Comparison of ENCODE assay signal across 18 cellular contexts in genomic region chr9:81607593-81608288, GRCh38.
DNase-seq lines count a peak whose midpoint lies in the region; ATAC-seq, FAIRE-seq and TF ChIP-seq lines count a peak whose summit lies in the region.
"Had no signal": no experiment of that assay in that cellular context is flagged by ENCODE, and none has a peak within 500 bp of the region (broad histone marks: within the 10 kb centered on the region; RNA-seq: fewer than 3 reads in every experiment).

No MANE protein-coding gene starts in this region.

- no peaks in the 10 kb centered on the region for H3K27me3 Mint-ChIP-seq in osteocyte (ENCODE audit: unreplicated experiment)

- peak overlapping the region; percentile 3 for H3K27ac Mint-ChIP-seq in osteocyte (ENCODE audit: unreplicated experiment)

- no peak overlapping the region for H3K4me3 ChIP-seq in A549
- H3K4me3 ChIP-seq: GM12878 had no signal

- 0 out of 3 replicates have a peak overlapping the region, but pooled peaks have one; percentile 19 for H3K4me2 ChIP-seq in A549

- H3K36me3 Mint-ChIP-seq in osteocyte (ENCODE audit: unreplicated experiment): peaks cover 62% of the 10 kb centered on the region

- POLR2A ChIA-PET in A549 (lab: Yijun Ruan, JAX): no interaction called here

- TF ChIP-seq RAD21 in A549 (conservative IDR thresholded peaks at IDR 0.05 in 1 of 2, IDR thresholded peaks at IDR 0.05 in 1 of 2): no peak

- H3K27ac ChIP-seq in A549: peak overlapping the region in 1 of 2 experiments; percentile 84; a peak in 4 of 6 replicates

- peaks cover 59% of the 10 kb centered on the region for H3K4me1 ChIP-seq in A549
- H3K4me1 ChIP-seq: Caco-2 had no signal

- DNase-seq in A549 (ENCODE audit: low read depth in 1 of 2, low spot score in 1 of 2): no peak
- DNase-seq in M059J (ENCODE audit: low read depth): peak; percentile 26
- DNase-seq in glomerular visceral epithelial cell (ENCODE audit: extremely low spot score): peak; percentile 76
- DNase-seq in osteocyte (ENCODE audit: extremely low spot score, unreplicated experiment): no peak
- no peak for DNase-seq in SKM-1 (lab: John Stamatoyannopoulos, UW; ENCODE audit: unreplicated experiment)
- DNase-seq in NCI-H1092 treated with DMSO at 0.1 percent for 48 hours (lab: John Stamatoyannopoulos, UW): no peak
- no peak for DNase-seq in DMS153 (lab: John Stamatoyannopoulos, UW)
- DNase-seq: Caco-2, HCEC 1CT, NCI-H1048, NCI-H187, NCI-H446, NCI-H748 treated with DMSO at 0.1 percent for 48 hours, Right ventricle myocardium superior had no signal

- no peak for TF ChIP-seq POLR2A in A549 (IDR thresholded peaks at IDR 0.05; ENCODE audit: low read length)

- no peak for TF ChIP-seq EP300 in A549 (IDR thresholded peaks at IDR 0.05)

- FAIRE-seq in A549 (lab: Jason Lieb, UNC): no peak
- FAIRE-seq: GM12878, GM18507 had no signal

- no peaks in the 10 kb centered on the region for H3K9me3 Mint-ChIP-seq in osteocyte (ENCODE audit: unreplicated experiment)

- WGBS in A549 (ENCODE audit: missing lambda C conversion rate): 54% methylated on average over 5 of the region's 5 CpGs

- peaks cover 58% of the 10 kb centered on the region for H3K4me1 Mint-ChIP-seq in osteocyte (ENCODE audit: unreplicated experiment)

- ATAC-seq in A549 (no peak), GM21447 (IDR thresholded peaks at IDR 0.05; ENCODE audit: unreplicated experiment) (no peak)
- ATAC-seq: GM12878 had no signal

- TF ChIP-seq CTCF in A549 (IDR thresholded peaks at IDR 0.05) (no peak), osteocyte (IDR thresholded peaks at IDR 0.05) (no peak)

- no peak overlapping the region for H3K4me3 Mint-ChIP-seq in osteocyte (ENCODE audit: unreplicated experiment)
- H3K4me3 Mint-ChIP-seq: CD14-positive monocyte had no signal

- CTCF ChIA-PET in A549 (lab: Yijun Ruan, JAX): interaction anchor here (1.3 to 1.4 kb wide), 2 partner anchors 9 to 25 kb away, joined by 3 to 7 read pairs; no protein-coding TSS in a partner anchor

- H3K9me3 ChIP-seq in A549: no peaks in the 10 kb centered on the region
- H3K9me3 ChIP-seq: Caco-2 had no signal

TF ChIP-seq in A549, 52 proteins besides CTCF, POLR2A, EP300 and RAD21:
- TF ChIP-seq CEBPB (IDR thresholded peaks at IDR 0.05): peak; percentile 9 to 18; a peak in 1 of 4 replicates
- TF ChIP-seq TP53 (CRISPR knock-in tag; IDR thresholded peaks at IDR 0.05): no peak
- TF ChIP-seq RFX5 (IDR thresholded peaks at IDR 0.05): no peak
- TF ChIP-seq MYC (IDR thresholded peaks at IDR 0.05; ENCODE audit: borderline replicate concordance, low read length): no peak
- TF ChIP-seq, protein P1, sequence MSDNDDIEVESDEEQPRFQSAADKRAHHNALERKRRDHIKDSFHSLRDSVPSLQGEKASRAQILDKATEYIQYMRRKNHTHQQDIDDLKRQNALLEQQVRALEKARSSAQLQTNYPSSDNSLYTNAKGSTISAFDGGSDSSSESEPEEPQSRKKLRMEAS (IDR thresholded peaks at IDR 0.05): no peak
- TF ChIP-seq, protein P2, sequence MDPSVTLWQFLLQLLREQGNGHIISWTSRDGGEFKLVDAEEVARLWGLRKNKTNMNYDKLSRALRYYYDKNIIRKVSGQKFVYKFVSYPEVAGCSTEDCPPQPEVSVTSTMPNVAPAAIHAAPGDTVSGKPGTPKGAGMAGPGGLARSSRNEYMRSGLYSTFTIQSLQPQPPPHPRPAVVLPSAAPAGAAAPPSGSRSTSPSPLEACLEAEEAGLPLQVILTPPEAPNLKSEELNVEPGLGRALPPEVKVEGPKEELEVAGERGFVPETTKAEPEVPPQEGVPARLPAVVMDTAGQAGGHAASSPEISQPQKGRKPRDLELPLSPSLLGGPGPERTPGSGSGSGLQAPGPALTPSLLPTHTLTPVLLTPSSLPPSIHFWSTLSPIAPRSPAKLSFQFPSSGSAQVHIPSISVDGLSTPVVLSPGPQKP (IDR thresholded peaks at IDR 0.05; ENCODE audit: low read depth, low read length): no peak
- peak; percentile 71; the same call in 1 of the 2 replicates for TF ChIP-seq ZSCAN20 (CRISPR knock-in tag; IDR thresholded peaks at IDR 0.05)

Comparison
In these comparisons a context has a peak if more than half of its experiments do, and no peak if none do; other contexts are left out.
1. DNase-seq: peak in M059J (single experiment) and glomerular visceral epithelial cell (single experiment); none in A549 (0 of 2), osteocyte (single experiment), SKM-1 (single experiment), NCI-H1092 treated with DMSO at 0.1 percent for 48 hours (single experiment) and DMS153 (single experiment).